In genomic region chr11:116833816-116834534, GRCh38 we compare ENCODE assay signal across 1 cellular context.
TF ChIP-seq lines count a peak whose summit lies in the region.

No MANE protein-coding gene starts in this region.

TF ChIP-seq in HepG2, 621 proteins besides CTCF, POLR2A, EP300 and RAD21 (continued from another document):
- TF ChIP-seq DBP (CRISPR knock-in tag; IDR thresholded peaks at IDR 0.05; ENCODE audit: not compliant biosample characterization) (no peak), JARID2 (CRISPR knock-in tag; IDR thresholded peaks at IDR 0.05; ENCODE audit: insufficient replicate concordance) (no peak), ZFY (CRISPR knock-in tag; IDR thresholded peaks at IDR 0.05) (peak; percentile 78), PPARG (CRISPR knock-in tag; conservative IDR thresholded peaks at IDR 0.05) (peak; percentile 35; the same call in 1 of the 2 replicates), TERF1 (CRISPR knock-in tag; IDR thresholded peaks at IDR 0.05) (no peak), ZBTB43 (CRISPR knock-in tag; conservative IDR thresholded peaks at IDR 0.05) (0 out of 2 replicates have a peak, but pooled peaks have one; percentile 46), ZNF180 (CRISPR knock-in tag; IDR thresholded peaks at IDR 0.05; ENCODE audit: borderline replicate concordance, low read depth) (no peak), ARNT (IDR thresholded peaks at IDR 0.05) (no peak), NKX3-1 (CRISPR knock-in tag; IDR thresholded peaks at IDR 0.05) (no peak), SAP130 (CRISPR knock-in tag; IDR thresholded peaks at IDR 0.05; ENCODE audit: low read depth) (peak; percentile 80), NRL (CRISPR knock-in tag; IDR thresholded peaks at IDR 0.05; ENCODE audit: borderline replicate concordance) (peak; percentile 67), NPAS2 (CRISPR knock-in tag; IDR thresholded peaks at IDR 0.05; ENCODE audit: borderline replicate concordance) (no peak), ZC3H4 (CRISPR knock-in tag; IDR thresholded peaks at IDR 0.05; ENCODE audit: borderline replicate concordance) (no peak; the same call in 1 of the 2 replicates), SOX6 (IDR thresholded peaks at IDR 0.05) (no peak), SOX6 (CRISPR knock-in tag; IDR thresholded peaks at IDR 0.05) (peak; percentile 61; the same call in 1 of the 2 replicates), ZMYM4 (CRISPR knock-in tag; IDR thresholded peaks at IDR 0.05) (peak; percentile 29; the same call in 1 of the 2 replicates), ZNF672 (CRISPR knock-in tag; IDR thresholded peaks at IDR 0.05) (no peak), TFDP2 (CRISPR knock-in tag; IDR thresholded peaks at IDR 0.05) (peak; percentile 88), SP4 (CRISPR knock-in tag; IDR thresholded peaks at IDR 0.05) (peak; percentile 52; the same call in 1 of the 2 replicates), SRSF4 (IDR thresholded peaks at IDR 0.05; ENCODE audit: low read depth, low read length, poor library complexity, severe bottlenecking) (no peak), ZNF792 (CRISPR knock-in tag; IDR thresholded peaks at IDR 0.05) (peak; percentile 71), KLF15 (CRISPR knock-in tag; IDR thresholded peaks at IDR 0.05; ENCODE audit: borderline replicate concordance) (no peak), MLXIP (CRISPR knock-in tag; IDR thresholded peaks at IDR 0.05; ENCODE audit: borderline replicate concordance) (no peak; the same call in 1 of the 2 replicates), ZNF512B (CRISPR knock-in tag; IDR thresholded peaks at IDR 0.05; ENCODE audit: borderline replicate concordance) (peak; percentile 20), SMAD1 (CRISPR knock-in tag; IDR thresholded peaks at IDR 0.05; ENCODE audit: borderline replicate concordance, low read depth) (no peak), EED (CRISPR knock-in tag; IDR thresholded peaks at IDR 0.05) (no peak), ZNF615 (CRISPR knock-in tag; IDR thresholded peaks at IDR 0.05; ENCODE audit: borderline replicate concordance) (no peak), ZHX1 (CRISPR knock-in tag; IDR thresholded peaks at IDR 0.05; ENCODE audit: low read depth) (no peak), DMTF1 (CRISPR knock-in tag; IDR thresholded peaks at IDR 0.05) (no peak), U2AF2 (IDR thresholded peaks at IDR 0.05; ENCODE audit: low read depth, low read length) (no peak), ZNF335 (CRISPR knock-in tag; IDR thresholded peaks at IDR 0.05) (no peak)
